Comparison of ENCODE assay signal across 15 cellular contexts in genomic region chr12:108696996-108697290, GRCh38. TPM values are rescaled to one million over a fixed set of nuclear protein-coding genes. Genes with fewer than 3 reads are reported as not detected.
DNase-seq lines count a peak whose midpoint lies in the region; ATAC-seq, FAIRE-seq and TF ChIP-seq lines count a peak whose summit lies in the region.
"Had no signal": no experiment of that assay in that cellular context is flagged by ENCODE, and none has a peak within 500 bp of the region (broad histone marks: within the 10 kb centered on the region; RNA-seq: fewer than 3 reads in every experiment).

No MANE protein-coding gene starts in this region.

- no peak overlapping the region for H2AFZ ChIP-seq in SK-N-SH (ENCODE audit: low read depth)
- H2AFZ ChIP-seq in GM12878 (ENCODE audit: control insufficient read depth, low read depth, low read length) = no peak overlapping the region

- no peak for FAIRE-seq in GM12878 (lab: Jason Lieb, UNC)
- FAIRE-seq: endometrium had no signal

- peaks cover 100% of the 10 kb centered on the region for H3K79me2 ChIP-seq in SK-N-SH (ENCODE audit: insufficient read depth)
- H3K79me2 ChIP-seq in GM12878 (ENCODE audit: control insufficient read depth, insufficient read depth, low read length) = peaks cover 74% of the 10 kb centered on the region

- TF ChIP-seq POLR2A in GM12878 (IDR thresholded peaks at IDR 0.05; ENCODE audit: low read depth, low read length) = no peak

- intact Hi-C loops in GM12878 (cut with micrococcal nuclease; ENCODE audit: unreplicated experiment) = no loop called here

- no peak overlapping the region for H3K4me3 ChIP-seq in SK-N-SH (ENCODE audit: low read depth in 2 of 2, low read length in 1 of 2)
- H3K4me3 ChIP-seq in GM12878 = no peak overlapping the region
- no peak overlapping the region for H3K4me3 ChIP-seq in thoracic aorta

- H3K4me1 Mint-ChIP-seq in mesothelial cell of epicardium = peaks cover 70% of the 10 kb centered on the region

- peaks cover 12% of the 10 kb centered on the region for H3K36me3 Mint-ChIP-seq in mesothelial cell of epicardium

- no TSS peak for BruUV-seq in GM12878 (replicated peaks; lab: Mats Ljungman, UMichigan)

- no peaks in the 10 kb centered on the region for H3K9me2 ChIP-seq in SK-N-SH

- H3K27ac Mint-ChIP-seq in mesothelial cell of epicardium = peak overlapping the region; percentile 88
- H3K27ac Mint-ChIP-seq: stimulated activated naive CD8-positive, alpha-beta T cell treated with anti-CD3 and anti-CD28 coated beads, Interleukin-15, amount 100 ng/mL, for 72 hours had no signal

- WGBS in SK-N-SH (ENCODE audit: low lambda C conversion rate) = 78% methylated on average over 2 of the region's 2 CpGs
- WGBS in GM12878 (ENCODE audit: insufficient coverage, insufficient replicate concordance, low lambda C conversion rate, missing lambda C conversion rate) = 86% methylated on average over 2 of the region's 2 CpGs

- RAD21 ChIA-PET in GM12878 (lab: Charles Lee; ENCODE audit: unreplicated experiment) = interaction anchor here (2.8 to 7.7 kb wide), 2 partner anchors 28 to 32 kb away, joined by 12 to 69 read pairs; no protein-coding TSS in a partner anchor

- TF ChIP-seq EP300 in SK-N-SH (IDR thresholded peaks at IDR 0.05; ENCODE audit: borderline replicate concordance in 1 of 2, low read depth in 1 of 2, low read length in 1 of 2) (no peak), GM12878 (IDR thresholded peaks at IDR 0.05; ENCODE audit: borderline replicate concordance in 1 of 2, control insufficient read depth in 1 of 2, low read depth in 2 of 2, low read length in 2 of 2) (no peak)

- H3K4me1 ChIP-seq in SK-N-SH (ENCODE audit: control insufficient read depth in 1 of 2, insufficient read depth in 2 of 2, low read depth in 1 of 2, low read length in 1 of 2) = peaks cover 30 to 68% of the 10 kb centered on the region in 2 experiments
- H3K4me1 ChIP-seq in GM12878 (ENCODE audit: control insufficient read depth, insufficient read depth, low read length) = peaks cover 42% of the 10 kb centered on the region
- H3K4me1 ChIP-seq in thoracic aorta (ENCODE audit: control insufficient read depth in 1 of 2, low read depth in 2 of 2) = peaks cover 64 to 89% of the 10 kb centered on the region in 2 donors

- SMC1A ChIA-PET in GM12878 (lab: Charles Lee; ENCODE audit: uncharacterized antibody, unreplicated experiment) = interaction anchor here (2.0 to 10.6 kb wide), 4 partner anchors 11 to 106 kb away, joined by 7 to 83 read pairs (median 22); no protein-coding TSS in a partner anchor

- POLR2A ChIA-PET in SK-N-SH (lab: Yijun Ruan, JAX) = no interaction called here
- POLR2A ChIA-PET in GM12878 (lab: Charles Lee) = interaction anchor here (1.5 kb wide), 1 partner anchor 28 kb away, joined by 6 read pairs; no protein-coding TSS in a partner anchor

- H3F3A ChIP-seq in SK-N-SH (replicated peaks; ENCODE audit: insufficient read depth) = peaks cover 78% of the 10 kb centered on the region

- H3K27me3 ChIP-seq in SK-N-SH (ENCODE audit: insufficient read depth) (no peaks in the 10 kb centered on the region), GM12878 (replicated peaks in 1 of 2; ENCODE audit: control insufficient read depth in 2 of 2, insufficient read depth in 2 of 2, low read length in 1 of 2) (no peaks in the 10 kb centered on the region), thoracic aorta (replicated peaks; ENCODE audit: insufficient read depth) (no peaks in the 10 kb centered on the region)

- H3K27ac ChIP-seq in SK-N-SH (ENCODE audit: low read depth in 2 of 2, low read length in 1 of 2) = peak overlapping the region; percentile 43 to 99
- no peak overlapping the region for H3K27ac ChIP-seq in GM12878 (ENCODE audit: control insufficient read depth, insufficient read depth)
- peak overlapping the region; percentile 47 to 62 for H3K27ac ChIP-seq in thoracic aorta
- H3K27ac ChIP-seq: 22Rv1 had no signal

- DNase-seq in SK-N-SH (no peak), GM12878 (ENCODE audit: low read depth, low spot score) (no peak), mesothelial cell of epicardium (ENCODE audit: low spot score in 2 of 2, unreplicated experiment in 2 of 2) (no peak), thoracic aorta (ENCODE audit: low spot score) (no peak), islet precursor cell (no peak)
- no peak for DNase-seq in activated effector memory CD4-positive, alpha-beta T cell treated with anti-CD3 and anti-CD28 coated beads, Interleukin-2, amount 50 U/mL, for 16 hours
- DNase-seq: activated CD4-positive, CD25-positive, alpha-beta regulatory T cell treated with anti-CD3 and anti-CD28 coated beads, Interleukin-2, amount 50 U/mL, for 72 hours; activated T-cell treated with anti-CD3 and anti-CD28 coated beads, Interleukin-2, amount 50 U/mL, for 4 hours; NCI-H446; T-helper 1 cell had no signal

- H4K20me1 ChIP-seq in SK-N-SH (ENCODE audit: insufficient read depth) = peaks cover 36% of the 10 kb centered on the region
- H4K20me1 ChIP-seq in GM12878 (ENCODE audit: control insufficient read depth, insufficient read depth) = no peaks in the 10 kb centered on the region

- H3K27me3 Mint-ChIP-seq in mesothelial cell of epicardium (ENCODE audit: low read depth) = no peaks in the 10 kb centered on the region
- H3K27me3 Mint-ChIP-seq: stimulated activated naive CD8-positive, alpha-beta T cell treated with anti-CD3 and anti-CD28 coated beads, Interleukin-15, amount 100 ng/mL, for 72 hours had no signal

- TF ChIP-seq CTCF in SK-N-SH (IDR thresholded peaks at IDR 0.05) (no peak), GM12878 (IDR thresholded peaks at IDR 0.05 in 2 of 3, conservative IDR thresholded peaks at IDR 0.05 in 1 of 3; ENCODE audit: control insufficient read depth in 2 of 3, extremely low read depth in 1 of 3, insufficient read depth in 1 of 3, low read depth in 3 of 3, low read length in 3 of 3) (no peak), mesothelial cell of epicardium (IDR thresholded peaks at IDR 0.05; ENCODE audit: unreplicated experiment) (no peak), thoracic aorta (IDR thresholded peaks at IDR 0.05) (no peak)

- CTCF ChIA-PET in SK-N-SH (lab: Yijun Ruan, JAX) (interaction anchor here (1.5 to 1.8 kb wide), 2 partner anchors 32 to 106 kb away, joined by 5 to 6 read pairs; no protein-coding TSS in a partner anchor), GM12878 (lab: Yijun Ruan, JAX) (interaction anchor here (1.8 to 3.1 kb wide), 2 partner anchors 11 to 14 kb away, joined by 7 to 15 read pairs; no protein-coding TSS in a partner anchor)

- H3K36me3 ChIP-seq in SK-N-SH (replicated peaks in 1 of 2; ENCODE audit: control insufficient read depth in 1 of 2, insufficient read depth in 2 of 2, low read length in 1 of 2) (peaks cover 46 to 63% of the 10 kb centered on the region in 2 experiments), GM12878 (ENCODE audit: control insufficient read depth in 2 of 2, insufficient read depth in 2 of 2, low read length in 1 of 2) (peaks cover 12 to 36% of the 10 kb centered on the region in 2 experiments), thoracic aorta (no peaks in the 10 kb centered on the region)

- ATAC-seq in SK-N-SH treated with all-trans-retinoic acid at 6 μM for 48 hours (no peak), GM12878 (no peak), thoracic aorta (ENCODE audit: insufficient number of reproducible peaks, low FRiP score, low read depth) (no peak), GM19397 (IDR thresholded peaks at IDR 0.05; ENCODE audit: unreplicated experiment) (no peak)

- peak overlapping the region; percentile 21; the same call in 1 of the 2 replicates for H3K4me2 ChIP-seq in SK-N-SH
- H3K4me2 ChIP-seq in GM12878 (ENCODE audit: control insufficient read depth, insufficient read depth) = 0 out of 2 replicates have a peak overlapping the region, but pooled peaks have one; percentile 35

- TF ChIP-seq RAD21 in SK-N-SH (IDR thresholded peaks at IDR 0.05; ENCODE audit: low read length) = no peak
- no peak for TF ChIP-seq RAD21 in GM12878 (IDR thresholded peaks at IDR 0.05; ENCODE audit: insufficient read depth, low read depth, low read length)

- H3K4me3 Mint-ChIP-seq in mesothelial cell of epicardium = no peak overlapping the region
- H3K4me3 Mint-ChIP-seq: activated T-cell treated with anti-CD3 and anti-CD28 coated beads, Interleukin-2, amount 50 U/mL, for 4 hours; stimulated activated naive CD8-positive, alpha-beta T cell treated with anti-CD3 and anti-CD28 coated beads, Interleukin-15, amount 100 ng/mL, for 72 hours had no signal

- H3K9me3 ChIP-seq in SK-N-SH (no peaks in the 10 kb centered on the region), GM12878 (replicated peaks; ENCODE audit: control insufficient read depth, insufficient read depth, low read length) (peaks cover 2% of the 10 kb centered on the region; the same call in 2 of the 3 replicates), thoracic aorta (no peaks in the 10 kb centered on the region)

- in situ Hi-C loops in GM12878 (cut with MboI) = no loop called here

- H3K9me3 Mint-ChIP-seq in mesothelial cell of epicardium = no peaks in the 10 kb centered on the region
- H3K9me3 Mint-ChIP-seq: activated T-cell treated with anti-CD3 and anti-CD28 coated beads, Interleukin-2, amount 50 U/mL, for 4 hours had no signal

- peak overlapping the region; percentile 4; the same call in 1 of the 2 replicates for H3K9ac ChIP-seq in SK-N-SH
- H3K9ac ChIP-seq in GM12878 (ENCODE audit: control insufficient read depth, insufficient read depth, low read length) = no peak overlapping the region

TF ChIP-seq in GM12878, 131 proteins besides CTCF, POLR2A, EP300 and RAD21 (continues in another document):
- no peak for TF ChIP-seq SUPT20H (IDR thresholded peaks at IDR 0.05; ENCODE audit: borderline replicate concordance, control insufficient read depth, low read depth, low read length)

RNA-seq across cellular contexts. Expression of gene CORO1C, which starts 34.4 kb away (rescaled TPM):
- polyA plus RNA-seq in SK-N-SH (2012; rRNA removed) (150 and 214 TPM in 2 replicates), GM12878 (2011; rRNA removed) (204 and 254 TPM in 2 replicates), GM12878 (2014; fragmentation: Illumina TruSeq; extraction: Trizol) (145 and 221 TPM in 2 replicates), GM12878 (2014; fragmentation: Nextera tagmentation; extraction: Ambion mirVana) (10 to 100 TPM; 52.7 to 52.9 TPM), GM12878 (2014; rRNA removed) (152 and 178 TPM in 2 replicates), GM12878 (2016; fragmentation: Nextera tagmentation; extraction: Ambion mirVana) (100 to 1,000 TPM; 202 to 203 TPM)
- 187 and 195 TPM in 2 replicates for polyA plus RNA-seq in SK-N-SH (2012; cell fraction: cytosol; rRNA removed)
- polyA plus RNA-seq in SK-N-SH (2012; cell fraction: nucleus; rRNA removed) = 155 and 182 TPM in 2 replicates
- 234 and 248 TPM in 2 replicates for total RNA-seq in GM12878 (2013; cell fraction: nucleolus; rRNA removed)
- total RNA-seq in GM12878 (2014; rRNA removed) (91.3 and 94.1 TPM in 2 replicates), GM12878 (2014; rRNA removed; fragmentation: Illumina TruSeq; extraction: Trizol) (158 and 164 TPM in 2 replicates), GM12878 (2021) (208 and 212 TPM in 2 replicates), mesothelial cell of epicardium (61.8 to 65.3 TPM (median 64.8 TPM) in 3 replicates), thoracic aorta (100 to 1,000 TPM; 157 to 208 TPM)
- polyA plus RNA-seq in GM12878 (2011; ENCODE audit: low read depth) = 59.8 TPM
- 168 and 182 TPM in 2 replicates for polyA plus RNA-seq in GM12878 (2011; cell fraction: cytosol; rRNA removed)
- polyA plus RNA-seq in GM12878 (2011; cell fraction: nucleus; rRNA removed) = 142 and 153 TPM in 2 replicates
- 76.4 and 96.1 TPM in 2 replicates for polyA plus RNA-seq in GM12878 (2012)
- 514 and 669 TPM in 2 replicates for polyA minus RNA-seq in GM12878 (2011; rRNA and poly(A)+ RNA removed)
- 86.2 and 126 TPM in 2 replicates for polyA minus RNA-seq in GM12878 (2011; cell fraction: cytosol; rRNA and poly(A)+ RNA removed)
- 89.3 and 119 TPM in 2 replicates for polyA minus RNA-seq in GM12878 (2011; cell fraction: nucleus; rRNA and poly(A)+ RNA removed)
